Comparison of ENCODE assay signal across 9 cellular contexts in genomic region chr19:13104848-13105646, GRCh38. TPM values are rescaled to one million over a fixed set of nuclear protein-coding genes. Genes with fewer than 3 reads are reported as not detected.
DNase-seq lines count a peak whose midpoint lies in the region; ATAC-seq and TF ChIP-seq lines count a peak whose summit lies in the region.
"Had no signal": no experiment of that assay in that cellular context is flagged by ENCODE, and none has a peak within 500 bp of the region (broad histone marks: within the 10 kb centered on the region; RNA-seq: fewer than 3 reads in every experiment).

No MANE protein-coding gene starts in this region.

- no peaks in the 10 kb centered on the region for H3K27me3 Mint-ChIP-seq in activated CD4-positive, alpha-beta memory T cell treated with anti-CD3 and anti-CD28 coated beads for 36 hours

- H3K9me3 Mint-ChIP-seq in activated CD4-positive, alpha-beta memory T cell treated with anti-CD3 and anti-CD28 coated beads for 36 hours: peaks cover 3% of the 10 kb centered on the region

- H3K27me3 ChIP-seq in A673 (replicated peaks; ENCODE audit: insufficient read depth, low read depth, low read length, poor library complexity) (no peaks in the 10 kb centered on the region), right lobe of liver (no peaks in the 10 kb centered on the region)

- CTCF ChIA-PET in A673 (lab: Charles Lee): interaction anchor here (0.6 to 1.7 kb wide), 5 partner anchors 11 to 149 kb away, joined by 3 to 5 read pairs (median 4); no protein-coding TSS in a partner anchor
- CTCF ChIA-PET in activated CD4-positive, alpha-beta memory T cell treated with anti-CD3 and anti-CD28 coated beads for 36 hours (lab: Charles Lee): interaction anchor here (0.5 to 3.6 kb wide), 27 partner anchors 9 to 340 kb away, joined by 3 to 29 read pairs (median 5); partner anchors contain the start of genes IER2, NACC1 and STX10

- H3K36me3 Mint-ChIP-seq in activated CD4-positive, alpha-beta memory T cell treated with anti-CD3 and anti-CD28 coated beads for 36 hours: peaks cover 13% of the 10 kb centered on the region

- H3K4me1 ChIP-seq in A673 (ENCODE audit: insufficient read depth, low read length, poor library complexity, severe bottlenecking): no peaks in the 10 kb centered on the region
- peaks cover 0 to 15% (median 6%) of the 10 kb centered on the region in 4 donors for H3K4me1 ChIP-seq in right lobe of liver

- peak overlapping the region; percentile 92 for H3K4me3 Mint-ChIP-seq in activated CD4-positive, alpha-beta memory T cell treated with anti-CD3 and anti-CD28 coated beads for 36 hours

- H3K9me3 ChIP-seq in A673 (ENCODE audit: low read depth, low read length, poor library complexity, severe bottlenecking) (no peaks in the 10 kb centered on the region), right lobe of liver (no peaks in the 10 kb centered on the region)

- TF ChIP-seq POLR2A in GM19099 (IDR thresholded peaks at IDR 0.05; ENCODE audit: extremely low read depth, insufficient read length, low read depth) (peak; percentile 49), right lobe of liver (IDR thresholded peaks at IDR 0.05) (no peak)

- peak overlapping the region; percentile 94 for H3K27ac Mint-ChIP-seq in activated CD4-positive, alpha-beta memory T cell treated with anti-CD3 and anti-CD28 coated beads for 36 hours

- H3K36me3 ChIP-seq in A673 (ENCODE audit: insufficient read depth, low read length, poor library complexity, severe bottlenecking): peaks cover 19% of the 10 kb centered on the region
- H3K36me3 ChIP-seq in right lobe of liver: no peaks in the 10 kb centered on the region

- TF ChIP-seq CTCF in A673 (conservative IDR thresholded peaks at IDR 0.05; ENCODE audit: low read depth, low read length) (peak; percentile 18; the same call in 1 of the 2 replicates), right lobe of liver (IDR thresholded peaks at IDR 0.05) (no peak)

- H3K27ac ChIP-seq in A673 (ENCODE audit: low read depth, low read length, poor library complexity, severe bottlenecking): no peak overlapping the region
- H3K27ac ChIP-seq in right lobe of liver: peak overlapping the region in 2 of 3 donors; percentile 76 to 87

- no peak overlapping the region for H3K4me3 ChIP-seq in A673 (ENCODE audit: low read depth, low read length, poor library complexity, severe bottlenecking)
- peak overlapping the region; percentile 10 to 20 (median 16) for H3K4me3 ChIP-seq in right lobe of liver

- WGBS in right lobe of liver (ENCODE audit: insufficient coverage, low coverage, low lambda C conversion rate, missing lambda C conversion rate): 54% methylated on average over 6 of the region's 26 CpGs

- POLR2A ChIA-PET in A673 (lab: Charles Lee; ENCODE audit: low non-redundant PET): no interaction called here
- POLR2A ChIA-PET in activated CD4-positive, alpha-beta memory T cell treated with anti-CD3 and anti-CD28 coated beads for 36 hours (lab: Charles Lee): interaction anchor here (0.7 to 2.9 kb wide), 9 partner anchors 10 to 91 kb away, joined by 3 to 13 read pairs (median 6); partner anchors contain the start of genes IER2, NACC1 and STX10

- intact Hi-C loops in A673 (cut with micrococcal nuclease; ENCODE audit: unreplicated experiment) (no loop called here), right lobe of liver (cut with DNase I) (loop anchor here in 1 of 2 donors (10.0 kb wide), 1 partner anchor 160 kb away; no protein-coding TSS in a partner anchor)
- intact Hi-C loops in activated CD4-positive, alpha-beta memory T cell treated with anti-CD3 and anti-CD28 coated beads for 36 hours (cut with micrococcal nuclease): loop anchor here (1.0 kb wide), 1 partner anchor 11 kb away; the partner anchor contains the start of gene TRMT1

- ATAC-seq in right lobe of liver: peak in 1 of 4 donors; percentile 2

- no peak for DNase-seq in A673 (ENCODE audit: low spot score)
- peak; percentile 52 for DNase-seq in activated CD4-positive, alpha-beta memory T cell treated with anti-CD3 and anti-CD28 coated beads for 36 hours
- peak in 2 of 3 donors; percentile 48 to 53 for DNase-seq in right lobe of liver
- no peak for DNase-seq in NCI-H526 (lab: John Stamatoyannopoulos, UW)
- DNase-seq in cerebellum (ENCODE audit: low spot score): no peak
- DNase-seq in foreskin melanocyte: no peak
- DNase-seq in mesenteric fat pad (ENCODE audit: low spot score): no peak
- DNase-seq: SHP77 treated with DMSO at 0.1 percent for 48 hours had no signal

- BruUV-seq in A673 (replicated peaks; lab: Mats Ljungman, UMichigan): TSS peak; percentile 44

- H3K4me1 Mint-ChIP-seq in activated CD4-positive, alpha-beta memory T cell treated with anti-CD3 and anti-CD28 coated beads for 36 hours (ENCODE audit: low read depth): peaks cover 25% of the 10 kb centered on the region

RNA-seq across cellular contexts. Expression of gene LYL1, which starts 2.4 kb away (rescaled TPM):
- total RNA-seq in A673 (2021): not detected in 2 replicates
- total RNA-seq in activated CD4-positive, alpha-beta memory T cell treated with anti-CD3 and anti-CD28 coated beads for 36 hours: 1 to 10 TPM; 5.0 to 5.6 TPM
- total RNA-seq in right lobe of liver: 1 to 10 TPM; 1.1 to 3.7 (median 2.3) TPM
- total RNA-seq in cerebellum: 3.1 TPM
- 11.5 TPM for total RNA-seq in mesenteric fat pad

RNA-seq across cellular contexts. Expression of gene TRMT1, which starts 11.5 kb away (rescaled TPM):
- 85.7 and 109 TPM in 2 replicates for total RNA-seq in A673 (2021)
- total RNA-seq in activated CD4-positive, alpha-beta memory T cell treated with anti-CD3 and anti-CD28 coated beads for 36 hours: 10 to 100 TPM; 59.2 to 61.3 TPM
- 10 to 100 TPM; 15.0 to 20.5 (median 17.2) TPM for total RNA-seq in right lobe of liver
- 14.1 TPM for total RNA-seq in cerebellum
- total RNA-seq in mesenteric fat pad: 33.2 TPM

RNA-seq across cellular contexts. Expression of gene NACC1, which starts 13.0 kb away (rescaled TPM):
- total RNA-seq in A673 (2021) (119 and 126 TPM in 2 replicates), right lobe of liver (10 to 100 TPM; 19.2 to 30.3 (median 26.4) TPM), cerebellum (10.5 TPM), mesenteric fat pad (45.2 TPM)
- total RNA-seq in activated CD4-positive, alpha-beta memory T cell treated with anti-CD3 and anti-CD28 coated beads for 36 hours: 10 to 100 TPM; 89.8 to 90.9 TPM

RNA-seq across cellular contexts. Expression of gene STX10, which starts 45.1 kb away (rescaled TPM):
- total RNA-seq in A673 (2021) (63.3 and 69.5 TPM in 2 replicates), right lobe of liver (10 to 100 TPM; 18.2 to 41.5 (median 23.4) TPM), cerebellum (19.7 TPM), mesenteric fat pad (45.4 TPM)
- 10 to 100 TPM; 65.5 to 66.3 TPM for total RNA-seq in activated CD4-positive, alpha-beta memory T cell treated with anti-CD3 and anti-CD28 coated beads for 36 hours

RNA-seq across cellular contexts. Expression of gene IER2, which starts 45.2 kb away (rescaled TPM):
- total RNA-seq in A673 (2021) (148 and 164 TPM in 2 replicates), right lobe of liver (10 to 100 TPM; 19.1 to 86.6 (median 23.8) TPM), cerebellum (10.3 TPM), mesenteric fat pad (229 TPM)
- total RNA-seq in activated CD4-positive, alpha-beta memory T cell treated with anti-CD3 and anti-CD28 coated beads for 36 hours: 100 to 1,000 TPM; 129 to 137 TPM

Comparison
In these comparisons a context has a peak if more than half of its experiments do, and no peak if none do; other contexts are left out.
1. DNase-seq: peak in activated CD4-positive, alpha-beta memory T cell treated with anti-CD3 and anti-CD28 coated beads for 36 hours (single experiment) and right lobe of liver (2 of 3); none in A673 (single experiment), NCI-H526 (0 of 2), cerebellum (single experiment), foreskin melanocyte (single experiment) and mesenteric fat pad (single experiment).